In the genomic region with DNA sequence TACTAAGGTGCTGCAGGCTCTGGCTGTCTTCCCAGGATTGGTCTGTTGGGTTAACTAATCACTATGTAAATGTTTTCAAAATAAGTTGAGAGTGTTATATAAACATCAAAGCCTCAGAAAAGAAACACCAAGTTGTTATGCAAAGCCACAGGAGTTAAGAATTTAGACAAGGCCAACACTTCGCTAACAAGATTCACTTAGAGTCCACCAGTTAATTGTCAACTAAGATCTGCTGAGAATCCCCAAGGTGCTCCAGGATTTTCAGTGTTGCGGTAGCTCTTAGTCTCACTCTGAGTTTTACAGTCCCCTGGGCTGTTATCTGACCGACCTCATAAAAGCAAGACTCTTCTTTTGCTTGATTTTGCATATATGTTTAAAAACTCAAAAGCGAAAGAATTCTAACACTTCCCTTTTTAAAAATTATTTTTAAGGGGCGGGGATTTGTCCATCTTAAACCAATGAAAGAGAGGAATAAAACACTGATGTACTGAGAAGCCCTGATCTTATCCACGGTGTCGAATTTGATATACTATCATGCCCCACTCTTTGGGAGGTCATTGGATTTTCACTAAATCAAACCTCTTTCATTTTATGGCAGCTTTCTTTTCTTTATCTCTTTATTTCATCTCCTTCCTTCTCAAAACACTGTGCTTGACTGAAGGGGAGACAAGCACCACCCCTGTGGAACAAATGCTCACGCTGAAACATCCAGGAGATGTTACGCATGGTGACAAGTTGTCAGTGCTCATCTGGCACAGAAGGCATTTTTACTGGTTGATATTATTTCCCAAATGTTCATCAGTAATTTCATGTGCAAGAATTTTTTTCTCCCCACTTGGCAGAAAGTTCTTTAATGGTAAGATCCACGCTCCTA, we compare ENCODE assay signal across 9 cellular contexts. TPM values are rescaled to one million over a fixed set of nuclear protein-coding genes. Genes with fewer than 3 reads are reported as not detected.
DNase-seq lines count a peak whose midpoint lies in the region; ATAC-seq and TF ChIP-seq lines count a peak whose summit lies in the region.
"Had no signal": no experiment of that assay in that cellular context is flagged by ENCODE, and none has a peak within 500 bp of the region (broad histone marks: within the 10 kb centered on the region; RNA-seq: fewer than 3 reads in every experiment).

No MANE protein-coding gene starts in this region.

- intact Hi-C loops in left ventricle myocardium inferior (cut with micrococcal nuclease) = no loop called here

- peaks cover 55% of the 10 kb centered on the region for H3K4me1 ChIP-seq in left ventricle myocardium inferior

- peak overlapping the region; percentile 6 for H3K4me3 ChIP-seq in left ventricle myocardium inferior

- in situ Hi-C loops in GM13977 (cut with MboI; ENCODE audit: low pct_unique_long_range_greater_than_20kb, low sequenced_read_pairs, unreplicated experiment) = no loop called here

- peak; percentile 63 for ATAC-seq in GM21390 (IDR thresholded peaks at IDR 0.05; ENCODE audit: unreplicated experiment)
- peak; percentile 72 for ATAC-seq in HG03571 (IDR thresholded peaks at IDR 0.05; ENCODE audit: unreplicated experiment)

- H3K9me3 ChIP-seq in left ventricle myocardium inferior (replicated peaks) = no peaks in the 10 kb centered on the region

- TF ChIP-seq CTCF in GM13977 (IDR thresholded peaks at IDR 0.05; ENCODE audit: extremely low read depth, insufficient read depth, missing control alignments) (no peak), left ventricle myocardium inferior (IDR thresholded peaks at IDR 0.05; ENCODE audit: borderline replicate concordance) (no peak)

- peak overlapping the region; percentile 24 for H3K27ac ChIP-seq in left ventricle myocardium inferior (replicated peaks)

- DNase-seq in GM13977 (ENCODE audit: low spot score) (peak; percentile 39), left ventricle myocardium inferior (no peak), GDM1 (lab: John Stamatoyannopoulos, UW) (no peak), EL (no peak), NCI-H2227 treated with DMSO at 0.1 percent for 48 hours (lab: John Stamatoyannopoulos, UW) (no peak)
- no peak for DNase-seq in central memory CD4-positive, alpha-beta T cell

- H3K27me3 ChIP-seq in left ventricle myocardium inferior (ENCODE audit: low read depth) = no peaks in the 10 kb centered on the region

- H3K36me3 ChIP-seq in left ventricle myocardium inferior = no peaks in the 10 kb centered on the region

RNA-seq across cellular contexts. Expression of a gene that starts 7.0 kb away (rescaled TPM):
- total RNA-seq in left ventricle myocardium inferior = 27.4 TPM

RNA-seq across cellular contexts. Expression of a gene that starts 47.9 kb away (rescaled TPM):
- not detected for total RNA-seq in left ventricle myocardium inferior
- total RNA-seq: glomerular endothelial cell had no signal
